In the genomic region with DNA sequence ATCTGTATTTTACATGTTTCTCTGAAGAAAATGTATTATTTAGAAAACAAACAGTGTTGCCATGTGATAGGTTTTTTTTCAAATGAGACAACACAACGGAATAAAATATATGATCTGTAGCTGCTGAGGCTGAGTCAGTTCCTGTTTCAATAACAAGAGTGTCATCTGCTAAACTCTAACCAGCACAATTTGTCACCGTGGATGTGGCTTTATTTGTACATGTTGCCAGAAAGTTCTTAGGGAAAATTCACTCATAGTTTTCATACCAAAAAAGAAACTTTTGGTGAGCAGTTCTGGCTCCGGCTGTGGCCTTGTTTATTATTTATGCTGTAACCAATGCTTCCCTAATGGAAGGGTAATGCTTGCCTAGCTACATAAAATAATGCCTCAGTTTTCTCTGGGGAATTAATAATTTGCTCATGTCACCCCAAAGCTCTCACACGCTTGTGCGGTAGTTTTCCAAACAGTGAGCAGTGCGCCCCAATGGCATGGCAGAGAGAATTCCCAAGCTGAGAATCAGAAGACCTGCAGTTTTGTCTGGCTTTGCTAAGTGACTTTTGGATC, we compare ENCODE assay signal across 1 cellular context.
TF ChIP-seq lines count a peak whose summit lies in the region.

No MANE protein-coding gene starts in this region.

TF ChIP-seq in GM12878, 131 proteins besides CTCF, POLR2A, EP300 and RAD21 (continued from another document and continues in another):
- TF ChIP-seq ZNF592 (IDR thresholded peaks at IDR 0.05) (no peak), MLLT1 (IDR thresholded peaks at IDR 0.05) (no peak), E2F8 (IDR thresholded peaks at IDR 0.05; ENCODE audit: low read depth, partially characterized antibody) (no peak), KAT2A (conservative IDR thresholded peaks at IDR 0.05; ENCODE audit: control insufficient read depth, low read depth, low read length) (no peak), RFX5 (IDR thresholded peaks at IDR 0.05; ENCODE audit: low read depth, low read length) (no peak), RAD51 (IDR thresholded peaks at IDR 0.05) (peak; percentile 53), MXI1 (IDR thresholded peaks at IDR 0.05; ENCODE audit: low read depth, low read length) (peak; percentile 38; the same call in 1 of the 2 replicates), EZH2 (IDR thresholded peaks at IDR 0.05; ENCODE audit: borderline replicate concordance, control insufficient read depth, low read depth, low read length) (no peak), CBX5 (IDR thresholded peaks at IDR 0.05; ENCODE audit: low read depth) (no peak), BCL11A (IDR thresholded peaks at IDR 0.05; ENCODE audit: low read depth, low read length) (0 out of 2 replicates have a peak, but pooled peaks have one; percentile 29), SPI1 (IDR thresholded peaks at IDR 0.05; ENCODE audit: borderline replicate concordance, insufficient read depth, low read depth, low read length) (peak; percentile 84), SIN3A (IDR thresholded peaks at IDR 0.05; ENCODE audit: low read depth, low read length) (no peak), TCF12 (IDR thresholded peaks at IDR 0.05; ENCODE audit: low read depth, low read length) (no peak), YY1 (IDR thresholded peaks at IDR 0.05; ENCODE audit: low read depth, low read length) (no peak), RCOR1 (conservative IDR thresholded peaks at IDR 0.05; ENCODE audit: low read depth, low read length) (no peak), ZBTB33 (IDR thresholded peaks at IDR 0.05) (no peak), CHD1 (IDR thresholded peaks at IDR 0.05; ENCODE audit: low read depth, low read length) (no peak), SUZ12 (IDR thresholded peaks at IDR 0.05; ENCODE audit: unreplicated experiment) (no peak), SRF (IDR thresholded peaks at IDR 0.05; ENCODE audit: low read depth in 2 of 2, low read length in 2 of 2) (0 out of 4 replicates have a peak, but pooled peaks of 1 of the 2 experiments have one; percentile 20), SP1 (IDR thresholded peaks at IDR 0.05; ENCODE audit: low read depth, low read length) (no peak), CBFB (IDR thresholded peaks at IDR 0.05; ENCODE audit: low read depth) (no peak), EGR1 (IDR thresholded peaks at IDR 0.05; ENCODE audit: borderline replicate concordance in 1 of 2, low read depth in 2 of 2, low read length in 2 of 2) (no peak), SMAD5 (IDR thresholded peaks at IDR 0.05; ENCODE audit: low read depth) (no peak), CREM (IDR thresholded peaks at IDR 0.05; ENCODE audit: low read depth) (no peak), ZNF384 (IDR thresholded peaks at IDR 0.05; ENCODE audit: borderline replicate concordance, low read depth, low read length) (peak; percentile 88)
- TF ChIP-seq, protein P1, sequence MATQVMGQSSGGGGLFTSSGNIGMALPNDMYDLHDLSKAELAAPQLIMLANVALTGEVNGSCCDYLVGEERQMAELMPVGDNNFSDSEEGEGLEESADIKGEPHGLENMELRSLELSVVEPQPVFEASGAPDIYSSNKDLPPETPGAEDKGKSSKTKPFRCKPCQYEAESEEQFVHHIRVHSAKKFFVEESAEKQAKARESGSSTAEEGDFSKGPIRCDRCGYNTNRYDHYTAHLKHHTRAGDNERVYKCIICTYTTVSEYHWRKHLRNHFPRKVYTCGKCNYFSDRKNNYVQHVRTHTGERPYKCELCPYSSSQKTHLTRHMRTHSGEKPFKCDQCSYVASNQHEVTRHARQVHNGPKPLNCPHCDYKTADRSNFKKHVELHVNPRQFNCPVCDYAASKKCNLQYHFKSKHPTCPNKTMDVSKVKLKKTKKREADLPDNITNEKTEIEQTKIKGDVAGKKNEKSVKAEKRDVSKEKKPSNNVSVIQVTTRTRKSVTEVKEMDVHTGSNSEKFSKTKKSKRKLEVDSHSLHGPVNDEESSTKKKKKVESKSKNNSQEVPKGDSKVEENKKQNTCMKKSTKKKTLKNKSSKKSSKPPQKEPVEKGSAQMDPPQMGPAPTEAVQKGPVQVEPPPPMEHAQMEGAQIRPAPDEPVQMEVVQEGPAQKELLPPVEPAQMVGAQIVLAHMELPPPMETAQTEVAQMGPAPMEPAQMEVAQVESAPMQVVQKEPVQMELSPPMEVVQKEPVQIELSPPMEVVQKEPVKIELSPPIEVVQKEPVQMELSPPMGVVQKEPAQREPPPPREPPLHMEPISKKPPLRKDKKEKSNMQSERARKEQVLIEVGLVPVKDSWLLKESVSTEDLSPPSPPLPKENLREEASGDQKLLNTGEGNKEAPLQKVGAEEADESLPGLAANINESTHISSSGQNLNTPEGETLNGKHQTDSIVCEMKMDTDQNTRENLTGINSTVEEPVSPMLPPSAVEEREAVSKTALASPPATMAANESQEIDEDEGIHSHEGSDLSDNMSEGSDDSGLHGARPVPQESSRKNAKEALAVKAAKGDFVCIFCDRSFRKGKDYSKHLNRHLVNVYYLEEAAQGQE (IDR thresholded peaks at IDR 0.05; ENCODE audit: low read depth, low read length): no peak
- TF ChIP-seq, protein P2, sequence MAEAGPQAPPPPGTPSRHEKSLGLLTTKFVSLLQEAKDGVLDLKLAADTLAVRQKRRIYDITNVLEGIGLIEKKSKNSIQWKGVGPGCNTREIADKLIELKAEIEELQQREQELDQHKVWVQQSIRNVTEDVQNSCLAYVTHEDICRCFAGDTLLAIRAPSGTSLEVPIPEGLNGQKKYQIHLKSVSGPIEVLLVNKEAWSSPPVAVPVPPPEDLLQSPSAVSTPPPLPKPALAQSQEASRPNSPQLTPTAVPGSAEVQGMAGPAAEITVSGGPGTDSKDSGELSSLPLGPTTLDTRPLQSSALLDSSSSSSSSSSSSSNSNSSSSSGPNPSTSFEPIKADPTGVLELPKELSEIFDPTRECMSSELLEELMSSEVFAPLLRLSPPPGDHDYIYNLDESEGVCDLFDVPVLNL (IDR thresholded peaks at IDR 0.05; ENCODE audit: low read depth, low read length): no peak
- TF ChIP-seq, protein P3, sequence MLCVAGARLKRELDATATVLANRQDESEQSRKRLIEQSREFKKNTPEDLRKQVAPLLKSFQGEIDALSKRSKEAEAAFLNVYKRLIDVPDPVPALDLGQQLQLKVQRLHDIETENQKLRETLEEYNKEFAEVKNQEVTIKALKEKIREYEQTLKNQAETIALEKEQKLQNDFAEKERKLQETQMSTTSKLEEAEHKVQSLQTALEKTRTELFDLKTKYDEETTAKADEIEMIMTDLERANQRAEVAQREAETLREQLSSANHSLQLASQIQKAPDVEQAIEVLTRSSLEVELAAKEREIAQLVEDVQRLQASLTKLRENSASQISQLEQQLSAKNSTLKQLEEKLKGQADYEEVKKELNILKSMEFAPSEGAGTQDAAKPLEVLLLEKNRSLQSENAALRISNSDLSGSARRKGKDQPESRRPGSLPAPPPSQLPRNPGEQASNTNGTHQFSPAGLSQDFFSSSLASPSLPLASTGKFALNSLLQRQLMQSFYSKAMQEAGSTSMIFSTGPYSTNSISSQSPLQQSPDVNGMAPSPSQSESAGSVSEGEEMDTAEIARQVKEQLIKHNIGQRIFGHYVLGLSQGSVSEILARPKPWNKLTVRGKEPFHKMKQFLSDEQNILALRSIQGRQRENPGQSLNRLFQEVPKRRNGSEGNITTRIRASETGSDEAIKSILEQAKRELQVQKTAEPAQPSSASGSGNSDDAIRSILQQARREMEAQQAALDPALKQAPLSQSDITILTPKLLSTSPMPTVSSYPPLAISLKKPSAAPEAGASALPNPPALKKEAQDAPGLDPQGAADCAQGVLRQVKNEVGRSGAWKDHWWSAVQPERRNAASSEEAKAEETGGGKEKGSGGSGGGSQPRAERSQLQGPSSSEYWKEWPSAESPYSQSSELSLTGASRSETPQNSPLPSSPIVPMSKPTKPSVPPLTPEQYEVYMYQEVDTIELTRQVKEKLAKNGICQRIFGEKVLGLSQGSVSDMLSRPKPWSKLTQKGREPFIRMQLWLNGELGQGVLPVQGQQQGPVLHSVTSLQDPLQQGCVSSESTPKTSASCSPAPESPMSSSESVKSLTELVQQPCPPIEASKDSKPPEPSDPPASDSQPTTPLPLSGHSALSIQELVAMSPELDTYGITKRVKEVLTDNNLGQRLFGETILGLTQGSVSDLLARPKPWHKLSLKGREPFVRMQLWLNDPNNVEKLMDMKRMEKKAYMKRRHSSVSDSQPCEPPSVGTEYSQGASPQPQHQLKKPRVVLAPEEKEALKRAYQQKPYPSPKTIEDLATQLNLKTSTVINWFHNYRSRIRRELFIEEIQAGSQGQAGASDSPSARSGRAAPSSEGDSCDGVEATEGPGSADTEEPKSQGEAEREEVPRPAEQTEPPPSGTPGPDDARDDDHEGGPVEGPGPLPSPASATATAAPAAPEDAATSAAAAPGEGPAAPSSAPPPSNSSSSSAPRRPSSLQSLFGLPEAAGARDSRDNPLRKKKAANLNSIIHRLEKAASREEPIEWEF (IDR thresholded peaks at IDR 0.05; ENCODE audit: insufficient replicate concordance, low read depth, low read length): no peak
- TF ChIP-seq, protein P4, sequence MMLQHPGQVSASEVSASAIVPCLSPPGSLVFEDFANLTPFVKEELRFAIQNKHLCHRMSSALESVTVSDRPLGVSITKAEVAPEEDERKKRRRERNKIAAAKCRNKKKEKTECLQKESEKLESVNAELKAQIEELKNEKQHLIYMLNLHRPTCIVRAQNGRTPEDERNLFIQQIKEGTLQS (IDR thresholded peaks at IDR 0.05; ENCODE audit: borderline replicate concordance, extremely low read depth, low read depth, low read length): no peak
